ENCODE assay signal across 29 cellular contexts in the genomic region with DNA sequence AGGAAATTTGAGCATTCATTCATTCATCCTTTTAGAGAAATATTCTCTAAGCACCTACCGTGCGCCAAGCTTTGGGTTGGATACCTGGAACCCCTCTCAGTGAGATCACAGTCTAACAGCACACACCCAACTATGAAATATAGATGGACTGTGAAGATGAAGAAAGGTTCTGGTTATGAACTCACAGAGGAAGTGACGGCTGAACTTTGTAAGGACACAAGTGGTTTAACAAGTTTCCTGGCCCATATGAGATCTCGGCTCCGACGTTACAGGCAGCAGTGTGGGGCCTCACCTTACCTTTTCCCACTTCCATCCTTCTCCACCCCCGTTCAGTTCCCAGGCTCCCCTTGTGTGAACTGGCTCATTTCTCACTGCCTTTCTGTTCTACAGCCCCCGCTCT.
"Had no signal": no experiment of that assay in that cellular context is flagged by ENCODE, and none has a peak within 500 bp of the region (broad histone marks: within the 10 kb centered on the region; RNA-seq: fewer than 3 reads in every experiment).

No MANE protein-coding gene starts in this region.

- H3K27ac ChIP-seq: neural progenitor cell, neutrophil, ovary, parathyroid adenoma, psoas muscle, right lobe of liver, sigmoid colon, stomach, thoracic aorta, thyroid gland, tibial nerve, upper lobe of left lung, vagina had no signal

- H3K4me3 ChIP-seq: neural progenitor cell, ovary, psoas muscle, right lobe of liver, sigmoid colon, stomach, thoracic aorta, thyroid gland, tibial nerve, upper lobe of left lung, vagina had no signal

- ATAC-seq: naive thymus-derived CD4-positive, alpha-beta T cell; psoas muscle; right cardiac atrium; right lobe of liver; stimulated activated effector memory CD8-positive, alpha-beta T cell treated with anti-CD3 and anti-CD28 coated beads, Interleukin-12 subunit alpha, Interleukin-12 subunit beta, amount 100 ng/mL, for 72 hours; stimulated activated naive B cell treated with anti-CD40 and anti-IgM and Interleukin-4, amounts not matched to agents 10 μg/mL and 1 μg/mL and 100 μg/mL, for 72 hours had no signal

- H3K4me3 Mint-ChIP-seq: naive thymus-derived CD4-positive, alpha-beta T cell; nephron; neural progenitor cell; stimulated activated effector memory CD8-positive, alpha-beta T cell treated with anti-CD3 and anti-CD28 coated beads, Interleukin-12 subunit alpha, Interleukin-12 subunit beta, amount 100 ng/mL, for 72 hours; stimulated activated naive B cell treated with anti-CD40 and anti-IgM and Interleukin-4, amounts not matched to agents 10 μg/mL and 1 μg/mL and 100 μg/mL, for 72 hours; stimulated activated naive CD8-positive, alpha-beta T cell treated with anti-CD3 and anti-CD28 coated beads, Interleukin-15, Interleukin-2, amounts not matched to agents 100 ng/mL and 50 ng/mL, for 24 hours had no signal

- H3K36me3 Mint-ChIP-seq: naive thymus-derived CD4-positive, alpha-beta T cell; neural progenitor cell; stimulated activated effector memory CD8-positive, alpha-beta T cell treated with anti-CD3 and anti-CD28 coated beads, Interleukin-12 subunit alpha, Interleukin-12 subunit beta, amount 100 ng/mL, for 72 hours had no signal

- H3K27ac Mint-ChIP-seq: naive thymus-derived CD4-positive, alpha-beta T cell; nephron; neural progenitor cell; progenitor cell of endocrine pancreas; stimulated activated effector memory CD8-positive, alpha-beta T cell treated with anti-CD3 and anti-CD28 coated beads, Interleukin-12 subunit alpha, Interleukin-12 subunit beta, amount 100 ng/mL, for 72 hours; stimulated activated naive B cell treated with anti-CD40 and anti-IgM and Interleukin-4, amounts not matched to agents 10 μg/mL and 1 μg/mL and 100 μg/mL, for 72 hours; stimulated activated naive CD8-positive, alpha-beta T cell treated with anti-CD3 and anti-CD28 coated beads, Interleukin-15, Interleukin-2, amounts not matched to agents 100 ng/mL and 50 ng/mL, for 24 hours had no signal

- H3K27me3 ChIP-seq: neural progenitor cell, neutrophil, ovary, right lobe of liver, sigmoid colon, stomach, thyroid gland, tibial nerve, upper lobe of left lung, vagina had no signal

- H3K4me1 Mint-ChIP-seq: nephron had no signal

- H3K79me2 ChIP-seq: parathyroid adenoma had no signal

- H2AFZ ChIP-seq: neural progenitor cell, parathyroid adenoma had no signal

- H3K36me3 ChIP-seq: neural progenitor cell, neutrophil, ovary, right lobe of liver, sigmoid colon, stomach, thoracic aorta, thyroid gland, tibial nerve, upper lobe of left lung, vagina had no signal

- H3K4me1 ChIP-seq: neural progenitor cell, parathyroid adenoma, psoas muscle, sigmoid colon, stomach, thyroid gland, upper lobe of left lung, vagina had no signal

- H3K27me3 Mint-ChIP-seq: stimulated activated naive CD8-positive, alpha-beta T cell treated with anti-CD3 and anti-CD28 coated beads, Interleukin-15, Interleukin-2, amounts not matched to agents 100 ng/mL and 50 ng/mL, for 24 hours had no signal

- DNase-seq: naive thymus-derived CD4-positive, alpha-beta T cell; nucleus accumbens; ovary; posterior cingulate gyrus; psoas muscle; right cardiac atrium; right lobe of liver; sigmoid colon; small intestine; stimulated activated CD4-positive, alpha-beta T cell treated with anti-CD3 and anti-CD28 coated beads, Interleukin-15, amount 100 ng/mL, for 24 hours; stimulated activated CD4-positive, alpha-beta T cell treated with anti-CD3 and anti-CD28 coated beads, Interleukin-2, amount 100 ng/mL, for 24 hours; stimulated activated CD4-positive, alpha-beta T cell treated with anti-CD3 and anti-CD28 coated beads, Interleukin-2, amount 100 ng/mL, for 48 hours; stimulated activated CD4-positive, alpha-beta T cell treated with anti-CD3 and anti-CD28 coated beads, Interleukin-4, amount 100 ng/mL, for 24 hours; stimulated activated naive B cell treated with anti-CD40 and anti-IgM and Interleukin-4, amounts not matched to agents 10 μg/mL and 1 μg/mL and 100 μg/mL, for 72 hours; stimulated activated naive CD4-positive, alpha-beta T cell treated with Interleukin-2 at 50 U/mL for 16 hours; stomach; thyroid gland; trophoblast cell; upper lobe of left lung had no signal

- H3K9me3 ChIP-seq: neutrophil, ovary, psoas muscle, right lobe of liver, sigmoid colon, stomach, thoracic aorta, thyroid gland, tibial nerve, upper lobe of left lung, vagina had no signal

- H3K4me2 ChIP-seq: neural progenitor cell had no signal

- H3K9me3 Mint-ChIP-seq: nephron; neural progenitor cell; stimulated activated effector memory CD8-positive, alpha-beta T cell treated with anti-CD3 and anti-CD28 coated beads, Interleukin-12 subunit alpha, Interleukin-12 subunit beta, amount 100 ng/mL, for 72 hours; stimulated activated naive B cell treated with anti-CD40 and anti-IgM and Interleukin-4, amounts not matched to agents 10 μg/mL and 1 μg/mL and 100 μg/mL, for 72 hours; stimulated activated naive CD8-positive, alpha-beta T cell treated with anti-CD3 and anti-CD28 coated beads, Interleukin-15, Interleukin-2, amounts not matched to agents 100 ng/mL and 50 ng/mL, for 24 hours had no signal
